In the genomic region with DNA sequence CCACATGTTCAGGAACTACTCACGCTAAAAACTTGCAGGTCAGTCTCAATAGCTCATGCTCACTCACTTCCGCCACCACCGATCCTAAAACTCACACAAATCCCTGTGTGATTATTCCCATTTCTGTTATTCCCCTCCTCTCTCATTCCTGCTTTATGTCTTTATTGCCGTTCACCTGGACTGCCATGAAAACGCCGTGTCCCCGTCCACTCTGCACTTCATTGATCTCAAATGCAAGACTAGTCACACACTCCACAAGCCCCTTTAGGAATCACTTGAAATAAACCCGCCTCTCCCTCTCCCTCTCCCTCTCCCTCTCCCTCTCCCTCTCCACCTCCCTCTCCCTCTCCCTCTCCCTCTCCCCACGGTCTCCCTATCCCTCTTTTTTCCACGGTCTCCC, we compare ENCODE assay signal across 34 cellular contexts.
"Had no signal": no experiment of that assay in that cellular context is flagged by ENCODE, and none has a peak within 500 bp of the region (broad histone marks: within the 10 kb centered on the region; RNA-seq: fewer than 3 reads in every experiment).

No MANE protein-coding gene starts in this region.

- FAIRE-seq: astrocyte, TTC549 had no signal

- DNase-seq: activated B cell treated with CpG ODN at 0.5 μM for 24 hours; activated CD4-positive, alpha-beta memory T cell treated with anti-CD3 and anti-CD28 coated beads for 36 hours; activated CD4-positive, alpha-beta T cell treated with anti-CD3 and anti-CD28 coated beads for 4 hours; activated CD4-positive, alpha-beta T cell treated with anti-CD3 and anti-CD28 coated beads, Interleukin-2, amount 10 ng/mL, durations not matched to agents 24 days and 14 days; activated CD4-positive, alpha-beta T cell treated with anti-CD3 and anti-CD28 coated beads, Interleukin-2, amount 50 U/mL, for 1 hour; activated CD4-positive, alpha-beta T cell treated with anti-CD3 and anti-CD28 coated beads, Interleukin-2, amount 50 U/mL, for 4 hours; activated CD4-positive, CD25-positive, alpha-beta regulatory T cell treated with anti-CD3 and anti-CD28 coated beads, Interleukin-2, amount 50 U/mL, for 72 hours; activated CD8-positive, alpha-beta memory T cell treated with anti-CD3 and anti-CD28 coated beads, Interleukin-2, amount 50 U/mL, for 4 hours; activated CD8-positive, alpha-beta T cell treated with anti-CD3 and anti-CD28 coated beads for 36 hours; activated effector memory CD4-positive, alpha-beta T cell treated with anti-CD3 and anti-CD28 coated beads, Interleukin-2, amount 50 U/mL, for 16 hours; activated gamma-delta T cell treated with Interleukin-2 at 50 U/mL for 16 hours; activated naive CD4-positive, alpha-beta T cell; activated naive CD4-positive, alpha-beta T cell treated with anti-CD3 and anti-CD28 coated beads for 36 hours; activated naive CD4-positive, alpha-beta T cell treated with anti-CD3 and anti-CD28 coated beads, Interleukin-2, amount 50 U/mL, for 16 hours; activated naive CD8-positive, alpha-beta T cell treated with anti-CD3 and anti-CD28 coated beads for 36 hours; activated T-cell treated with anti-CD3 and anti-CD28 coated beads for 4 hours; activated T-cell treated with anti-CD3 and anti-CD28 coated beads, Interleukin-2, amount 50 U/mL, for 1 hour; activated T-cell treated with anti-CD3 and anti-CD28 coated beads, Interleukin-2, amount 50 U/mL, for 4 hours; activated T-cell treated with anti-CD3 and anti-CD28 coated beads, Interleukin-2, amount 50 U/mL, for 72 hours; adrenal gland; amniotic stem cell; aorta; body of pancreas; brain microvascular endothelial cell; central memory CD4-positive, alpha-beta T cell; T-helper 1 cell; T-helper 2 cell; T-helper 9 cell had no signal

- H3K36me3 ChIP-seq: adrenal gland, brain microvascular endothelial cell, breast epithelium had no signal

- H3K4me1 ChIP-seq: adrenal gland, breast epithelium had no signal

- H3K27me3 ChIP-seq: adrenal gland, body of pancreas, brain microvascular endothelial cell, breast epithelium had no signal

- H3K27ac ChIP-seq: adrenal gland, body of pancreas, brain microvascular endothelial cell, breast epithelium, VCaP had no signal

- H3K9me3 ChIP-seq: adrenal gland, body of pancreas, breast epithelium had no signal

- ATAC-seq: activated CD8-positive, alpha-beta T cell treated with anti-CD3 and anti-CD28 coated beads for 36 hours; activated naive CD4-positive, alpha-beta T cell treated with anti-CD3 and anti-CD28 coated beads, Interleukin-2, amount 50 U/mL, for 72 hours; activated T-cell treated with anti-CD3 and anti-CD28 coated beads, Interleukin-2, amount 50 U/mL, for 4 hours; activated T-cell treated with anti-CD3 and anti-CD28 coated beads, Interleukin-2, amount 50 U/mL, for 72 hours; activated T-helper 17 cell treated with anti-CD3 and anti-CD28 coated beads, Interleukin-2, amount 50 U/mL, for 72 hours; body of pancreas had no signal

- H3K4me3 ChIP-seq: adrenal gland, body of pancreas, breast epithelium had no signal
